Comparison of ENCODE assay signal across 21 cellular contexts in genomic region chr4:186024637-186025320, GRCh38. TPM values are rescaled to one million over a fixed set of nuclear protein-coding genes. Genes with fewer than 3 reads are reported as not detected.
"Had no signal": no experiment of that assay in that cellular context is flagged by ENCODE, and none has a peak within 500 bp of the region (broad histone marks: within the 10 kb centered on the region; RNA-seq: fewer than 3 reads in every experiment).

No MANE protein-coding gene starts in this region.

- H3K9me3 ChIP-seq: adrenal gland, right atrium auricular region, SK-N-SH had no signal

- H2AFZ ChIP-seq: hepatocyte had no signal

- H3K4me2 ChIP-seq: hepatocyte, SK-N-SH, smooth muscle cell had no signal

- H3K27ac ChIP-seq: adrenal gland, hepatocyte had no signal

- H3K27ac Mint-ChIP-seq: activated CD8-positive, alpha-beta T cell treated with anti-CD3 and anti-CD28 coated beads for 36 hours; activated naive CD4-positive, alpha-beta T cell treated with anti-CD3 and anti-CD28 coated beads, Interleukin-2, amount 50 U/mL, for 72 hours; dendritic cell treated with granulocyte-macrophage colony-stimulating factor and Interleukin-4, amounts not matched to agents 40 ng/mL and 50 ng/mL, for 4 days; nephron progenitor cell; progenitor cell of endocrine pancreas; stimulated activated memory B cell treated with anti-CD40 and anti-IgM and Interleukin-4, amounts not matched to agents 10 μg/mL and 1 μg/mL and 100 μg/mL, for 72 hours had no signal

- H3K4me3 ChIP-seq: adrenal gland, hepatocyte, right atrium auricular region, smooth muscle cell had no signal

- H3K27me3 ChIP-seq: adrenal gland, hepatocyte, right atrium auricular region had no signal

- H3K9me3 Mint-ChIP-seq: activated CD8-positive, alpha-beta T cell treated with anti-CD3 and anti-CD28 coated beads for 36 hours; activated naive CD4-positive, alpha-beta T cell treated with anti-CD3 and anti-CD28 coated beads, Interleukin-2, amount 50 U/mL, for 72 hours; activated T-cell treated with anti-CD3 and anti-CD28 coated beads, Interleukin-2, amount 50 U/mL, for 4 hours; dendritic cell treated with granulocyte-macrophage colony-stimulating factor and Interleukin-4, amounts not matched to agents 40 ng/mL and 50 ng/mL, for 4 days had no signal

- H3K36me3 Mint-ChIP-seq: activated naive CD4-positive, alpha-beta T cell treated with anti-CD3 and anti-CD28 coated beads, Interleukin-2, amount 50 U/mL, for 72 hours; stimulated activated memory B cell treated with anti-CD40 and anti-IgM and Interleukin-4, amounts not matched to agents 10 μg/mL and 1 μg/mL and 100 μg/mL, for 72 hours had no signal

- DNase-seq: activated CD4-positive, alpha-beta T cell treated with anti-CD3 and anti-CD28 coated beads for 48 hours; activated CD4-positive, CD25-positive, alpha-beta regulatory T cell; activated CD8-positive, alpha-beta T cell treated with anti-CD3 and anti-CD28 coated beads for 36 hours; activated effector memory CD4-positive, alpha-beta T cell treated with anti-CD3 and anti-CD28 coated beads, Interleukin-2, amount 50 U/mL, for 16 hours; activated T-cell treated with anti-CD3 and anti-CD28 coated beads, Interleukin-2, amount 50 U/mL, for 4 hours; adrenal gland; effector CD8-positive, alpha-beta T cell; foreskin fibroblast; left cardiac atrium; nephron progenitor cell; SK-N-SH; stimulated activated CD4-positive, alpha-beta T cell treated with anti-CD3 and anti-CD28 coated beads, Interleukin-4, amount 100 ng/mL, for 24 hours; T-helper 1 cell; T-helper 9 cell had no signal

- H3K4me1 Mint-ChIP-seq: stimulated activated memory B cell treated with anti-CD40 and anti-IgM and Interleukin-4, amounts not matched to agents 10 μg/mL and 1 μg/mL and 100 μg/mL, for 72 hours had no signal

- ATAC-seq: activated CD8-positive, alpha-beta T cell treated with anti-CD3 and anti-CD28 coated beads for 36 hours; activated naive CD4-positive, alpha-beta T cell treated with anti-CD3 and anti-CD28 coated beads, Interleukin-2, amount 50 U/mL, for 72 hours; activated T-cell treated with anti-CD3 and anti-CD28 coated beads, Interleukin-2, amount 50 U/mL, for 4 hours; left cardiac atrium; stimulated activated memory B cell treated with anti-CD40 and anti-IgM and Interleukin-4, amounts not matched to agents 10 μg/mL and 1 μg/mL and 100 μg/mL, for 72 hours had no signal

- H3K36me3 ChIP-seq: adrenal gland, right atrium auricular region had no signal

- H3K9ac ChIP-seq: SK-N-SH had no signal

- H3K4me3 Mint-ChIP-seq: activated CD8-positive, alpha-beta T cell treated with anti-CD3 and anti-CD28 coated beads for 36 hours; activated T-cell treated with anti-CD3 and anti-CD28 coated beads, Interleukin-2, amount 50 U/mL, for 4 hours; dendritic cell treated with granulocyte-macrophage colony-stimulating factor and Interleukin-4, amounts not matched to agents 40 ng/mL and 50 ng/mL, for 4 days; nephron progenitor cell; stimulated activated memory B cell treated with anti-CD40 and anti-IgM and Interleukin-4, amounts not matched to agents 10 μg/mL and 1 μg/mL and 100 μg/mL, for 72 hours had no signal

- H3K79me2 ChIP-seq: hepatocyte had no signal

RNA-seq across cellular contexts. Expression of gene TLR3, which starts 44.2 kb away (rescaled TPM):
- total RNA-seq: activated CD8-positive, alpha-beta T cell treated with anti-CD3 and anti-CD28 coated beads for 36 hours; progenitor cell of endocrine pancreas had no signal
